In the genomic region with DNA sequence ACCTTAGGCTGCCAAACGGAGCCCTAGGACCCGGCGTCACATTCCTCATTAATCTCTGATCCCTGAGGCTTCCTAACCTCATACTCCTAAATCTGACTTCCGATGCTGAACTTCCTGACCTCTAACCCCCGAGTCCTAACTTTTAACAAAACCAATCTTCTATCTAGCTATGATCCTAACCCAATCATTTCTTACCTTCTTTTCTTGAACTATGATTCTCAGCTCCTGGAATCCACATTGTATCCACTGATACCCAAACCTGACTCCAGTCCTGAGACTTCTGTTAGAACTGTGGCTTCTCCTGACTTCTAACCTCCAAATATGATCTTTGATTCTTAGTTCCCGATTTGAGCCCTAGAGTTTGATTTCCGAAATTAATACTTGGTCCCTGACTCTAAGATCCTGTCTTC, we compare ENCODE assay signal across 8 cellular contexts. TPM values are rescaled to one million over a fixed set of nuclear protein-coding genes. Genes with fewer than 3 reads are reported as not detected.
A peak's percentile ranks its signal among the peaks of the same experiment; 100 is the strongest.
DNase-seq lines count a peak whose midpoint lies in the region; ATAC-seq and TF ChIP-seq lines count a peak whose summit lies in the region.

No MANE protein-coding gene starts in this region.

- H3K4me2 ChIP-seq in Karpas-422 (ENCODE audit: low read depth, low read length, poor library complexity, severe bottlenecking): peak overlapping the region; percentile 96

- H3K27ac Mint-ChIP-seq in CD14-positive monocyte: peak overlapping the region; percentile 90 to 99 (median 97)
- H3K27ac Mint-ChIP-seq in nephron progenitor cell: peak overlapping the region; percentile 78

- peak overlapping the region; percentile 83 for H3K4me3 ChIP-seq in Karpas-422 (ENCODE audit: low read length)
- H3K4me3 ChIP-seq in coronary artery: peak overlapping the region; percentile 91

- H2AFZ ChIP-seq in Karpas-422 (ENCODE audit: low read length): peak overlapping the region; percentile 15

- H3K27ac ChIP-seq in Karpas-422 (ENCODE audit: low read length): 0 out of 2 replicates have a peak overlapping the region, but pooled peaks have one; percentile 1
- H3K27ac ChIP-seq in coronary artery: peak overlapping the region; percentile 91

- TF ChIP-seq CTCF in CD14-positive monocyte (IDR thresholded peaks at IDR 0.05): no peak
- TF ChIP-seq CTCF in coronary artery (IDR thresholded peaks at IDR 0.05): no peak
- no peak for TF ChIP-seq CTCF in nephron progenitor cell (IDR thresholded peaks at IDR 0.05)

- no peak for ATAC-seq in GM18520 (IDR thresholded peaks at IDR 0.05; ENCODE audit: unreplicated experiment)
- ATAC-seq in GM18511 (IDR thresholded peaks at IDR 0.05; ENCODE audit: unreplicated experiment): no peak

- H3K9me3 ChIP-seq in Karpas-422 (ENCODE audit: low read length): no peaks in the 10 kb centered on the region

- no peak for DNase-seq in CD14-positive monocyte (ENCODE audit: low spot score)
- DNase-seq in Karpas-422: no peak
- no peak for DNase-seq in coronary artery (ENCODE audit: low spot score)
- no peak for DNase-seq in nephron progenitor cell
- no peak for DNase-seq in NCI-H187 (lab: John Stamatoyannopoulos, UW)
- no peak for DNase-seq in activated effector memory CD4-positive, alpha-beta T cell treated with Interleukin-2 at 50 U/mL for 16 hours

- peaks cover 0 to 3% (median 0%) of the 10 kb centered on the region in 7 donors for H3K9me3 Mint-ChIP-seq in CD14-positive monocyte
- H3K9me3 Mint-ChIP-seq in nephron progenitor cell: peaks cover 21% of the 10 kb centered on the region

- peaks cover 30% of the 10 kb centered on the region for H3K4me1 Mint-ChIP-seq in CD14-positive monocyte
- H3K4me1 Mint-ChIP-seq in nephron progenitor cell: peaks cover 46% of the 10 kb centered on the region

- H4K20me1 ChIP-seq in Karpas-422 (ENCODE audit: insufficient read depth, low read depth, low read length): no peaks in the 10 kb centered on the region

- H3K27me3 ChIP-seq in Karpas-422 (ENCODE audit: low read length): no peaks in the 10 kb centered on the region

- H3K27me3 Mint-ChIP-seq in CD14-positive monocyte (ENCODE audit: low read depth in 3 of 3) (peaks cover 0 to 1% (median 0%) of the 10 kb centered on the region in 3 donors), nephron progenitor cell (ENCODE audit: low read depth, poor library complexity) (peaks cover 3% of the 10 kb centered on the region)

- no peaks in the 10 kb centered on the region for H3K36me3 ChIP-seq in Karpas-422 (ENCODE audit: insufficient read depth, low read length)

- H3K79me2 ChIP-seq in Karpas-422 (ENCODE audit: low read length): peaks cover 23% of the 10 kb centered on the region

- H3K4me1 ChIP-seq in Karpas-422 (ENCODE audit: low read length): peaks cover 18% of the 10 kb centered on the region

- H3K9me2 ChIP-seq in Karpas-422 (replicated peaks; ENCODE audit: insufficient read depth, low read length): no peaks in the 10 kb centered on the region

- H3K4me3 Mint-ChIP-seq in CD14-positive monocyte (peak overlapping the region; percentile 90 to 91), nephron progenitor cell (peak overlapping the region; percentile 88)

- intact Hi-C loops in CD14-positive monocyte (cut with micrococcal nuclease): no loop called here

- peak overlapping the region; percentile 75 for H3K9ac ChIP-seq in Karpas-422 (ENCODE audit: low read length)

- H3K36me3 Mint-ChIP-seq in CD14-positive monocyte (peaks cover 25 to 27% of the 10 kb centered on the region in 2 donors), nephron progenitor cell (ENCODE audit: low read depth) (peaks cover 22% of the 10 kb centered on the region)

RNA-seq across cellular contexts. Expression of gene NFKBIB, which starts 0.5 kb away (rescaled TPM):
- 1 to 10 TPM; 6.7 to 9.0 TPM for polyA plus RNA-seq in CD14-positive monocyte
- 13.5 and 18.7 TPM in 2 replicates for total RNA-seq in Karpas-422 (2014; rRNA removed; shearing (Covaris generic); ENCODE audit: low replicate concordance)

RNA-seq across cellular contexts. Expression of gene SIRT2, which starts 0.8 kb away (rescaled TPM):
- 10 to 100 TPM; 57.5 to 64.3 TPM for polyA plus RNA-seq in CD14-positive monocyte
- total RNA-seq in Karpas-422 (2014; rRNA removed; shearing (Covaris generic); ENCODE audit: low replicate concordance): 19.5 and 24.7 TPM in 2 replicates

RNA-seq across cellular contexts. Expression of gene CCER2, which starts 11.8 kb away (rescaled TPM):
- not detected for polyA plus RNA-seq in CD14-positive monocyte
- 3.1 TPM in 1 of 2 replicates, not detected in the other for total RNA-seq in Karpas-422 (2014; rRNA removed; shearing (Covaris generic); ENCODE audit: low replicate concordance)

RNA-seq across cellular contexts. Expression of gene RINL, which starts 22.1 kb away (rescaled TPM):
- 1 to 10 TPM; 4.1 to 7.2 TPM for polyA plus RNA-seq in CD14-positive monocyte
- 69.3 and 77.5 TPM in 2 replicates for total RNA-seq in Karpas-422 (2014; rRNA removed; shearing (Covaris generic); ENCODE audit: low replicate concordance)

RNA-seq across cellular contexts. Expression of gene SARS2, which starts 30.3 kb away (rescaled TPM):
- polyA plus RNA-seq in CD14-positive monocyte: 1 to 10 TPM; 8.1 to 8.3 TPM
- total RNA-seq in Karpas-422 (2014; rRNA removed; shearing (Covaris generic); ENCODE audit: low replicate concordance): 16.8 and 38.2 TPM in 2 replicates
